ENCODE assay signal across 8 cellular contexts in the genomic region with DNA sequence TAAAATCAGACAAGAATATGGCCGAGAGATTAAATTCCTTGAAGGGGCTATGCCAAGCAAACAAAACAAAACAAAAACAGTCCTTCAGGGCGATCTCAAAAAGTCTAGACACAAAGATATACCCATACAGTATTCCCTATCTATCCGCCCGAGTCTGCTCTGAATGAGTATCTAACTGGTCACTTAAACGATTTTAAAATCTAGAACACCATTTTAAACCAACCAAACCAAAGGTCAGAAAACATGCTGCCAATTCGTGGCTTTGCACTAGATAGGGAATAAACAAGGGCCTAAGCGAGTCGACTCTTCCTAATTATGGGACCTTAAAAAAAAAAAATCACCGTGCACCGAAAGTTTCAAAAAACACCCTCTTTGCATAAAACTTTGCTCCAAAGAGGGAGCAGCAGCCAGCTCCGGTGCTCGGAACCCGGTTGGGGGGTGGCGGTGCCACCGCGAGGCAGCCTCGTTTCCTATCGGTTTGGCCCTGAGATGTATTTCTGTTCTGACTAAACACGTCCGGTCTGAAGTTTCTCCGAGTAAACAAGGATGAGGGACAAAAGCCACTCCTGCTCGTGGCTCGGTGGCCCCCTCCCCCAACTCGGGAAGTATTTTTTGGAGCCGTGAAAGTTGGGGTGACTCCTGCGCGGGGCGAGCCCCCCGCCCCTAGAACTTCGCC. TPM values are rescaled to one million over a fixed set of nuclear protein-coding genes. Genes with fewer than 3 reads are reported as not detected.
DNase-seq lines count a peak whose midpoint lies in the region.

No MANE protein-coding gene starts in this region.

- peak overlapping the region; percentile 66 for H3K4me3 ChIP-seq in GM08714 (ENCODE audit: low read length)
- peak overlapping the region; percentile 65 for H3K4me3 ChIP-seq in HAP-1
- peak overlapping the region; percentile 88 for H3K4me3 ChIP-seq in endocrine pancreas (ENCODE audit: control insufficient read depth, insufficient read depth, low read length)

- H3K36me3 ChIP-seq in HAP-1 (replicated peaks) (peaks cover 48% of the 10 kb centered on the region), endocrine pancreas (ENCODE audit: control insufficient read depth, insufficient read depth, low read length) (no peaks in the 10 kb centered on the region)

- H3K9me3 ChIP-seq in HAP-1: no peaks in the 10 kb centered on the region
- H3K9me3 ChIP-seq in endocrine pancreas (ENCODE audit: control insufficient read depth, low read length): no peaks in the 10 kb centered on the region

- H3K9ac ChIP-seq in endocrine pancreas (ENCODE audit: control insufficient read depth, insufficient read depth, low read length): peak overlapping the region; percentile 81

- in situ Hi-C loops in HAP-1 (cut with MboI; ENCODE audit: low sequenced_read_pairs): no loop called here

- H3K27me3 ChIP-seq in HAP-1 (ENCODE audit: low read depth): no peaks in the 10 kb centered on the region
- no peaks in the 10 kb centered on the region for H3K27me3 ChIP-seq in endocrine pancreas (ENCODE audit: control insufficient read depth, insufficient read depth, low read length)

- peaks cover 22% of the 10 kb centered on the region for H3K4me1 ChIP-seq in HAP-1
- peaks cover 15% of the 10 kb centered on the region for H3K4me1 ChIP-seq in endocrine pancreas (ENCODE audit: control insufficient read depth, insufficient read depth, low read length)

- DNase-seq in HAP-1 (ENCODE audit: low spot score in 2 of 2) (peak; percentile 19 to 38), NCI-H1930 (lab: John Stamatoyannopoulos, UW) (peak; percentile 6 to 20), mucosa of gallbladder (ENCODE audit: low spot score) (peak; percentile 59), NCI-H774 (lab: John Stamatoyannopoulos, UW) (no peak)
- peak in 2 of 3 experiments; percentile 51 to 53 for DNase-seq in activated CD8-positive, alpha-beta memory T cell treated with anti-CD3 and anti-CD28 coated beads for 48 hours (ENCODE audit: low read depth in 2 of 3, low spot score in 2 of 3)
- peak; percentile 31 to 47 for DNase-seq in stimulated activated CD8-positive, alpha-beta memory T cell treated with anti-CD3 and anti-CD28 coated beads, Interleukin-2, amount 100 ng/mL, for 1 hour (ENCODE audit: low read depth in 2 of 2)

RNA-seq across cellular contexts. Expression of gene HMGB1, which starts 1.8 kb away (rescaled TPM):
- 205 TPM for total RNA-seq in mucosa of gallbladder

RNA-seq across cellular contexts. Expression of gene UBE2L5, which starts 41.7 kb away (rescaled TPM):
- not detected for total RNA-seq in mucosa of gallbladder
